ENCODE assay signal across 12 cellular contexts in the genomic region with DNA sequence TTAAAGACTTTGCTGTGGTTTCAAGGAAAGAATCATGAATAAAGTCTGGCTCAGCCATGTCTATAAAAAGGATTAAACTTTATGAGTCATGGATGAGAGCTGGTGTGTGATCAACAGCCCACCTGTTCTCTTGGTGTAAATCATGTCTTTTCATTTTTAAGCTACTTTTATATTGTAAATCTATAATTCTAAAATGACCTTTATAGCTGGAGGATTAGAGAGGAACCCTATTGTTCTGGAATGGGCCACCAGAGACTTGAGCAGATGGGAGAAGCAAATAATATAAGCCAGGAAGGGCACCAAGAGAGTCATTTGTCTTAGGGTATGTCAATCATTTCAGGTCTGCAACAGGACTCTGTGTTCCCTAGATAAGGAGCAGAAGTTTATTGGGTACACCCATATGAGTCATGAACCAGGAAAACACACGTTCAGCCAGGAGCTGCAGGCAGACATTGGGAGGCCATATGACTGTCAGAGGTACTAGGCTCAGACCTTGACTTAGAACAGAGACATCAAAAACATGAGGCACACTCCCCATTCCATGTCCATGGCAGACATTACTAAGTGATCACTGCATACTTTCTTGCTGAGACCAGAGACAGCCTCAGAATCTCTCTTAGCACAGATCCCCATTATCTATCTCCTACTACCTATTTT. TPM values are rescaled to one million over a fixed set of nuclear protein-coding genes. Genes with fewer than 3 reads are reported as not detected.
A peak's percentile ranks its signal among the peaks of the same experiment; 100 is the strongest.
DNase-seq lines count a peak whose midpoint lies in the region; ATAC-seq, FAIRE-seq and TF ChIP-seq lines count a peak whose summit lies in the region.
"Had no signal": no experiment of that assay in that cellular context is flagged by ENCODE, and none has a peak within 500 bp of the region (broad histone marks: within the 10 kb centered on the region; RNA-seq: fewer than 3 reads in every experiment).

No MANE protein-coding gene starts in this region.

- H3K9me1 ChIP-seq in IMR-90 (ENCODE audit: insufficient read depth, low read length), result no peaks in the 10 kb centered on the region
- H3K9me1 ChIP-seq in K562 (ENCODE audit: control insufficient read depth, insufficient read depth, low read length), result peaks cover 3% of the 10 kb centered on the region

- no peak overlapping the region for H3K9ac ChIP-seq in IMR-90 (ENCODE audit: low read depth, low read length)
- no peak overlapping the region for H3K9ac ChIP-seq in K562 (ENCODE audit: insufficient read depth in 1 of 2, low read depth in 2 of 2, low read length in 2 of 2)

- H3K36me3 ChIP-seq in IMR-90 (ENCODE audit: control insufficient read depth, insufficient read depth, low read length), result no peaks in the 10 kb centered on the region
- H3K36me3 ChIP-seq in K562 (ENCODE audit: control insufficient read depth, insufficient read depth, low read length), result no peaks in the 10 kb centered on the region
- H3K36me3 ChIP-seq in lower lobe of right lung, result no peaks in the 10 kb centered on the region

- POLR2A ChIA-PET in IMR-90 (lab: Charles Lee; ENCODE audit: unreplicated experiment) (no interaction called here), K562 (lab: Yijun Ruan, JAX) (interaction anchor here (0.5 to 1.6 kb wide), 4 partner anchors 18 to 284 kb away, joined by 3 to 5 read pairs (median 3); a partner anchor contains a TSS)

- no peak overlapping the region for H4K91ac ChIP-seq in IMR-90 (ENCODE audit: insufficient read depth, low read depth, low read length)

- H3K4me3 ChIP-seq in IMR-90 (ENCODE audit: insufficient read depth, low read depth, low read length), result no peak overlapping the region
- no peak overlapping the region for H3K4me3 ChIP-seq in K562
- H3K4me3 ChIP-seq in lower lobe of right lung, result no peak overlapping the region

- no peak overlapping the region for H4K8ac ChIP-seq in IMR-90 (ENCODE audit: low read depth in 2 of 2, low read length in 2 of 2)

- H3K4me3 Mint-ChIP-seq in activated T-cell treated with anti-CD3 and anti-CD28 coated beads, Interleukin-2, amount 50 U/mL, for 72 hours, result no peak overlapping the region

- H3K9me3 ChIP-seq in IMR-90 (ENCODE audit: control insufficient read depth, insufficient read depth, low read length), result no peaks in the 10 kb centered on the region; the same call in 1 of the 2 replicates
- H3K9me3 ChIP-seq in K562 (replicated peaks; ENCODE audit: control insufficient read depth, insufficient read depth, low read depth, low read length), result no peaks in the 10 kb centered on the region
- no peaks in the 10 kb centered on the region for H3K9me3 ChIP-seq in lower lobe of right lung

- no peak for TF ChIP-seq RAD21 in IMR-90 (IDR thresholded peaks at IDR 0.05; ENCODE audit: low read length)
- TF ChIP-seq RAD21 in K562 (CRISPR knock-in tag; conservative IDR thresholded peaks at IDR 0.05 in 1 of 2, IDR thresholded peaks at IDR 0.05 in 1 of 2), result no peak

- no peak overlapping the region for H2BK120ac ChIP-seq in IMR-90 (ENCODE audit: low read depth, low read length)

- CTCF ChIA-PET in IMR-90 (lab: Yijun Ruan, JAX) (no interaction called here), K562 (lab: Yijun Ruan, JAX; ENCODE audit: low intra/inter-chr PET ratio) (no interaction called here)

- H3K79me1 ChIP-seq in IMR-90 (ENCODE audit: low read depth in 1 of 2, low read length in 2 of 2), result no peaks in the 10 kb centered on the region

- TF ChIP-seq CTCF in C4-2B (conservative IDR thresholded peaks at IDR 0.05), result no peak
- TF ChIP-seq CTCF in IMR-90 (conservative IDR thresholded peaks at IDR 0.05; ENCODE audit: low read depth, low read length), result no peak
- TF ChIP-seq CTCF in K562 (IDR thresholded peaks at IDR 0.05 in 2 of 3, conservative IDR thresholded peaks at IDR 0.05 in 1 of 3; ENCODE audit: insufficient read depth in 2 of 3, low read depth in 1 of 3, low read length in 3 of 3), result no peak
- no peak for TF ChIP-seq CTCF in lower lobe of right lung (IDR thresholded peaks at IDR 0.05)

- H2BK20ac ChIP-seq in IMR-90 (ENCODE audit: low read depth, low read length), result no peak overlapping the region

- dilution Hi-C loops in IMR-90 (cut with HindIII; ENCODE audit: low sequenced_read_pairs, unreplicated experiment), result no loop called here

- TF ChIP-seq EP300 in K562 (IDR thresholded peaks at IDR 0.05; ENCODE audit: low read length), result peak; percentile 73

- H3K4me2 ChIP-seq in IMR-90 (ENCODE audit: low read depth, low read length) (no peak overlapping the region), K562 (ENCODE audit: insufficient read depth, low read length) (peak overlapping the region; percentile 48; the same call in 1 of the 2 replicates)

- H2BK5ac ChIP-seq in IMR-90 (ENCODE audit: low read depth, low read length, poor library complexity, severe bottlenecking), result no peak overlapping the region

- H3K27ac ChIP-seq in C4-2B, result peak overlapping the region; percentile 50; the same call in 1 of the 2 replicates
- no peak overlapping the region for H3K27ac ChIP-seq in IMR-90 (ENCODE audit: insufficient read depth, low read length)
- no peak overlapping the region; the same call in 2 of the 3 replicates for H3K27ac ChIP-seq in K562 (ENCODE audit: extremely low read depth, low read depth, low read length)
- no peak overlapping the region for H3K27ac ChIP-seq in lower lobe of right lung

- H2AK5ac ChIP-seq in IMR-90 (ENCODE audit: low read depth, low read length), result no peak overlapping the region

- peaks cover 11% of the 10 kb centered on the region for H3K4me1 Mint-ChIP-seq in activated T-cell treated with anti-CD3 and anti-CD28 coated beads, Interleukin-2, amount 50 U/mL, for 72 hours (ENCODE audit: low read depth)

- no peak for ATAC-seq in IMR-90 (ENCODE audit: low read depth)
- peak; percentile 96 for ATAC-seq in K562
- ATAC-seq in lower lobe of right lung, result peak; percentile 32 to 66
- ATAC-seq in activated T-cell treated with anti-CD3 and anti-CD28 coated beads, Interleukin-2, amount 50 U/mL, for 72 hours (replicated peaks in 1 of 2), result no peak

- H3K9me3 Mint-ChIP-seq in activated T-cell treated with anti-CD3 and anti-CD28 coated beads, Interleukin-2, amount 50 U/mL, for 72 hours, result no peaks in the 10 kb centered on the region

- peaks cover 14% of the 10 kb centered on the region for H3K27me3 ChIP-seq in IMR-90 (ENCODE audit: control insufficient read depth, insufficient read depth, low read length)
- no peaks in the 10 kb centered on the region for H3K27me3 ChIP-seq in K562 (ENCODE audit: control insufficient read depth in 2 of 2, insufficient read depth in 2 of 2, low read length in 2 of 2)
- H3K27me3 ChIP-seq in lower lobe of right lung (ENCODE audit: low read depth), result no peaks in the 10 kb centered on the region

- BruUV-seq in IMR-90 (replicated peaks; lab: Mats Ljungman, UMichigan) (no TSS peak), K562 (replicated peaks; lab: Mats Ljungman, UMichigan) (no TSS peak)

- in situ Hi-C loops in IMR-90 (cut with MboI; ENCODE audit: low sequenced_read_pairs), result no loop called here
- in situ Hi-C loops in K562 (cut with MboI), result no loop called here
- in situ Hi-C loops in KBM-7 (cut with MboI; ENCODE audit: low pct_unique_long_range_greater_than_20kb, low sequenced_read_pairs), result no loop called here

- H3K36me3 Mint-ChIP-seq in activated T-cell treated with anti-CD3 and anti-CD28 coated beads, Interleukin-2, amount 50 U/mL, for 72 hours (ENCODE audit: insufficient read depth in 2 of 2), result no peaks in the 10 kb centered on the region

- no CpG with 5 or more reads among the region's 1 CpG for WGBS in IMR-90 (ENCODE audit: extremely low coverage in 2 of 2, insufficient read length in 1 of 2), 2 experiments
- WGBS in K562 (ENCODE audit: insufficient coverage, low coverage, missing lambda C conversion rate), result 0% methylated on average over 1 of the region's 1 CpG

- TF ChIP-seq POLR2A in IMR-90 (IDR thresholded peaks at IDR 0.05; ENCODE audit: low read depth, low read length), result no peak
- no peak for TF ChIP-seq POLR2A in K562 (conservative IDR thresholded peaks at IDR 0.05)

- DNase-seq in IMR-90 (peak; percentile 6), K562 (ENCODE audit: extremely low read depth in 1 of 4, low spot score in 3 of 4) (peak; percentile 60 to 85 (median 77)), lower lobe of right lung (no peak), KBM-7 (no peak), NCI-H1930 (lab: John Stamatoyannopoulos, UW) (no peak), UCSD-AML1 (lab: John Stamatoyannopoulos, UW; ENCODE audit: unreplicated experiment) (no peak)
- no peak for DNase-seq in activated T-cell treated with anti-CD3 and anti-CD28 coated beads, Interleukin-2, amount 50 U/mL, for 72 hours
- DNase-seq: activated naive CD4-positive, alpha-beta T cell; COR-L47; NCI-H1417; T-helper 2 cell had no signal

- peak; percentile 99 for FAIRE-seq in K562 (lab: Jason Lieb, UNC)

- H4K5ac ChIP-seq in IMR-90 (ENCODE audit: low read depth, low read length), result no peak overlapping the region

- intact Hi-C loops in IMR-90 (cut with micrococcal nuclease), result no loop called here
- intact Hi-C loops in K562 (cut with micrococcal nuclease), result no loop called here
- intact Hi-C loops in lower lobe of right lung (cut with DNase I), result no loop called here

- H3K27me3 Mint-ChIP-seq in activated T-cell treated with anti-CD3 and anti-CD28 coated beads, Interleukin-2, amount 50 U/mL, for 72 hours (ENCODE audit: low read depth), result peaks cover 33% of the 10 kb centered on the region

- H2AFZ ChIP-seq in IMR-90 (replicated peaks; ENCODE audit: low read length, poor library complexity) (no peak overlapping the region), K562 (ENCODE audit: low read depth, low read length) (peak overlapping the region; percentile 74)

- H3K14ac ChIP-seq in IMR-90 (replicated peaks; ENCODE audit: low read depth, low read length), result no peak overlapping the region

- H3K4me1 ChIP-seq in IMR-90 (ENCODE audit: control insufficient read depth, insufficient read depth, low read length), result no peaks in the 10 kb centered on the region
- peaks cover 0 to 13% of the 10 kb centered on the region in 2 experiments; a peak in 3 of 5 replicates for H3K4me1 ChIP-seq in K562 (replicated peaks in 1 of 2; ENCODE audit: control insufficient read depth in 2 of 2, insufficient read depth in 2 of 2, low read length in 2 of 2)
- no peaks in the 10 kb centered on the region for H3K4me1 ChIP-seq in lower lobe of right lung

- H3K23ac ChIP-seq in IMR-90 (ENCODE audit: low read depth, low read length), result no peak overlapping the region

- no peaks in the 10 kb centered on the region for H4K20me1 ChIP-seq in IMR-90 (ENCODE audit: insufficient read depth, low read length)
- no peaks in the 10 kb centered on the region for H4K20me1 ChIP-seq in K562 (replicated peaks; ENCODE audit: control insufficient read depth, insufficient read depth, low read length)

- H3K79me2 ChIP-seq in K562 (ENCODE audit: control insufficient read depth, insufficient read depth, low read length), result no peaks in the 10 kb centered on the region

- H3K18ac ChIP-seq in IMR-90 (ENCODE audit: low read depth, low read length), result no peak overlapping the region

- H2BK15ac ChIP-seq in IMR-90 (ENCODE audit: low read depth, low read length), result no peak overlapping the region

- H3K27ac Mint-ChIP-seq in activated T-cell treated with anti-CD3 and anti-CD28 coated beads, Interleukin-2, amount 50 U/mL, for 72 hours, result no peak overlapping the region

- no peak overlapping the region for H3K4ac ChIP-seq in IMR-90 (ENCODE audit: low read depth, low read length)

- H2AK9ac ChIP-seq in IMR-90 (replicated peaks; ENCODE audit: low read depth, low read length, poor library complexity), result no peak overlapping the region

- H3K56ac ChIP-seq in IMR-90 (ENCODE audit: extremely low read depth, insufficient read depth, low read length), result no peak overlapping the region

RNA-seq across cellular contexts. Expression of a gene that starts 49.3 kb away (rescaled TPM):
- total RNA-seq in IMR-90 (2012; rRNA removed) (116 and 166 TPM in 2 replicates), K562 (2014; rRNA removed) (115 and 178 TPM in 2 replicates), K562 (2014; rRNA removed; fragmentation: Illumina TruSeq; extraction: Trizol) (257 and 267 TPM in 2 replicates), K562 (2015; rRNA removed; fragmentation: Illumina TruSeq; extraction: Trizol) (264 and 283 TPM in 2 replicates), K562 (2021) (149 and 163 TPM in 2 replicates), lower lobe of right lung (65.0 TPM)
- polyA plus RNA-seq in IMR-90 (2012; rRNA removed) (114 and 135 TPM in 2 replicates), K562 (2011; rRNA removed) (205 and 298 TPM in 2 replicates), K562 (2014; fragmentation: Illumina TruSeq; extraction: Trizol) (344 and 367 TPM in 2 replicates), K562 (2014; fragmentation: Nextera tagmentation; extraction: Ambion mirVana) (100 to 1,000 TPM; 862 to 986 TPM), K562 (2014; rRNA removed) (200 and 224 TPM in 2 replicates)
- 77.1 and 113 TPM in 2 replicates for polyA plus RNA-seq in IMR-90 (2012; cell fraction: cytosol; rRNA removed)
- polyA plus RNA-seq in IMR-90 (2012; cell fraction: nucleus; rRNA removed; ENCODE audit: low replicate concordance), result 17.5 and 64.7 TPM in 2 replicates
- total RNA-seq in K562 (2011; cell fraction: chromatin; rRNA removed; ENCODE audit: low replicate concordance), result 13.4 and 22.9 TPM in 2 replicates
- 17.5 and 20.2 TPM in 2 replicates for total RNA-seq in K562 (2011; cell fraction: nucleolus; rRNA removed)
- total RNA-seq in K562 (2011; cell fraction: nucleoplasm; rRNA removed), result 25.4 and 30.2 TPM in 2 replicates
- polyA plus RNA-seq in K562 (2011; cell fraction: cytosol; rRNA removed), result 158 and 263 TPM in 2 replicates
- polyA plus RNA-seq in K562 (2011; cell fraction: nucleus; rRNA removed), result 54.9 and 90.7 TPM in 2 replicates
- 149 and 336 TPM in 2 replicates for polyA plus RNA-seq in K562 (2012)
- 168 and 184 TPM in 2 replicates for polyA minus RNA-seq in K562 (2011; rRNA and poly(A)+ RNA removed)
- 69.4 and 75.6 TPM in 2 replicates for polyA minus RNA-seq in K562 (2011; cell fraction: cytosol; rRNA and poly(A)+ RNA removed)
- 13.5 and 28.2 TPM in 2 replicates for polyA minus RNA-seq in K562 (2011; cell fraction: nucleus; rRNA and poly(A)+ RNA removed)
- 100 to 1,000 TPM; 118 to 142 TPM for total RNA-seq in activated T-cell treated with anti-CD3 and anti-CD28 coated beads, Interleukin-2, amount 50 U/mL, for 72 hours

Comparison
In these comparisons a context has a peak if more than half of its experiments do, and no peak if none do; other contexts are left out.
1. ATAC-seq: peak in K562 (single experiment) and lower lobe of right lung (2 of 2); none in IMR-90 (single experiment) and activated T-cell treated with anti-CD3 and anti-CD28 coated beads, Interleukin-2, amount 50 U/mL, for 72 hours (0 of 2).
2. DNase-seq: peak in IMR-90 (single experiment) and K562 (4 of 4); none in lower lobe of right lung (single experiment), KBM-7 (single experiment), NCI-H1930 (0 of 2), activated T-cell treated with anti-CD3 and anti-CD28 coated beads, Interleukin-2, amount 50 U/mL, for 72 hours (0 of 2) and UCSD-AML1 (single experiment).